ENCODE assay signal across 13 cellular contexts in the genomic region with DNA sequence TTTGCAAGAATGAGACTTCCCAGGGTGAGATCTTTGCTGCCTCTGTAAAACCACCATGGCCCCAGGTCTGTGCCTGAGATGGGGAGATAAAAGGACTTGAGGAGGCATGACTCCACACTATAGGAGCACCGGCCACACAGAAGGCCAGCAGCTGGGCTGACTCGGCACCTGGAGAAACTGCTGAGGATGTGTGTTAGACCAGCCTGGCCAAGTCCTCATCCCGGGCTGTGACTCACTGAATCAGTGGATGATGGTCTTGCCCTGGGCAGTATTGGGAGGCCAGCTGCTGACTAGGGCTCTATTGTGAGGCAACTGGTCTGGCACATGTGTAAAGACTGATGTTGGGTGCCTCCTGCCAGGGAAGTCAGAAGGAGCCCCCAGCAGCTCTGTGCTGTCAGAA.
A peak's percentile ranks its signal among the peaks of the same experiment; 100 is the strongest.
DNase-seq lines count a peak whose midpoint lies in the region; ATAC-seq and TF ChIP-seq lines count a peak whose summit lies in the region.
"Had no signal": no experiment of that assay in that cellular context is flagged by ENCODE, and none has a peak within 500 bp of the region (broad histone marks: within the 10 kb centered on the region; RNA-seq: fewer than 3 reads in every experiment).

No MANE protein-coding gene starts in this region.

- no peaks in the 10 kb centered on the region for H3K9me3 ChIP-seq in PC-9 (ENCODE audit: insufficient read depth, low read depth)
- H3K9me3 ChIP-seq in esophagus (ENCODE audit: control insufficient read depth in 2 of 2, insufficient read depth in 1 of 2, low read depth in 1 of 2, low read length in 1 of 2), result no peaks in the 10 kb centered on the region

- no peaks in the 10 kb centered on the region for H3K9me2 ChIP-seq in PC-9 (ENCODE audit: insufficient read depth)

- no peak overlapping the region for H2AFZ ChIP-seq in PC-9

- no peak overlapping the region for H3K27ac ChIP-seq in PC-9
- H3K27ac ChIP-seq in esophagus (ENCODE audit: low read depth in 2 of 2, low read length in 1 of 2), result peak overlapping the region; percentile 56 to 59
- H3K27ac ChIP-seq in caudate nucleus (ENCODE audit: low read depth, low read length), result no peak overlapping the region

- H3K36me3 ChIP-seq in PC-9 (ENCODE audit: low read depth) (no peaks in the 10 kb centered on the region), esophagus (ENCODE audit: control insufficient read depth in 2 of 2, insufficient read depth in 2 of 2, low read length in 1 of 2) (no peaks in the 10 kb centered on the region)

- H3K4me3 ChIP-seq in PC-9, result no peak overlapping the region
- H3K4me3 ChIP-seq in esophagus (ENCODE audit: low read depth in 1 of 2, low read length in 2 of 2), result no peak overlapping the region

- no peaks in the 10 kb centered on the region for H3K4me1 ChIP-seq in PC-9 (replicated peaks; ENCODE audit: insufficient read depth)
- H3K4me1 ChIP-seq in esophagus (ENCODE audit: control insufficient read depth in 2 of 2, insufficient read depth in 2 of 2, low read length in 1 of 2), result peaks cover 0 to 8% of the 10 kb centered on the region in 2 donors

- no peaks in the 10 kb centered on the region for H3F3A ChIP-seq in PC-9 (ENCODE audit: insufficient read depth, low read depth)

- no peaks in the 10 kb centered on the region for H3K79me2 ChIP-seq in PC-9 (ENCODE audit: low read depth)

- POLR2A ChIA-PET in PC-9 (lab: Charles Lee; ENCODE audit: unreplicated experiment), result no interaction called here

- TF ChIP-seq CTCF in PC-9 (conservative IDR thresholded peaks at IDR 0.05) (no peak), omental fat pad (IDR thresholded peaks at IDR 0.05) (no peak)

- intact Hi-C loops in PC-9 (cut with micrococcal nuclease; ENCODE audit: unreplicated experiment), result loop anchor here (5.0 to 10.0 kb wide), 6 partner anchors 243 to 1225 kb away; no protein-coding TSS in a partner anchor

- no peaks in the 10 kb centered on the region for H3K27me3 ChIP-seq in PC-9 (ENCODE audit: insufficient read depth, low read depth)
- no peaks in the 10 kb centered on the region for H3K27me3 ChIP-seq in esophagus (ENCODE audit: control insufficient read depth in 1 of 2, insufficient read depth in 2 of 2, low read length in 2 of 2)

- CTCF ChIA-PET in PC-9 (lab: Charles Lee), result no interaction called here

- DNase-seq in EH (ENCODE audit: low read depth), result peak; percentile 83
- peak; percentile 45 to 57 for DNase-seq in PC-9
- DNase-seq in omental fat pad (ENCODE audit: low spot score), result no peak
- DNase-seq in NCI-H510A treated with DMSO at 0.1 percent for 48 hours (lab: John Stamatoyannopoulos, UW), result no peak
- DNase-seq in caudate nucleus (lab: John Stamatoyannopoulos, UW), result no peak
- DNase-seq: activated CD4-positive, alpha-beta T cell treated with anti-CD3 and anti-CD28 coated beads, Interleukin-2, amount 10 ng/mL, durations not matched to agents 24 days and 14 days; GOT3; left colon; NCI-H187 treated with DMSO at 0.1 percent for 48 hours; T-helper 17 cell had no signal

- 41 to 51% methylated on average over 3 of the region's 3 CpGs for WGBS in esophagus, 2 donors

- BruUV-seq in PC-9 (replicated peaks; lab: Mats Ljungman, UMichigan), result no TSS peak

- ATAC-seq in omental fat pad (ENCODE audit: low FRiP score) (peak; percentile 44), GM18867 (IDR thresholded peaks at IDR 0.05; ENCODE audit: unreplicated experiment) (no peak), HG03342 (IDR thresholded peaks at IDR 0.05; ENCODE audit: unreplicated experiment) (no peak)
- ATAC-seq: left colon, T-helper 17 cell had no signal

- H4K20me1 ChIP-seq in PC-9 (ENCODE audit: insufficient read depth), result no peaks in the 10 kb centered on the region

- no peak overlapping the region for H3K4me2 ChIP-seq in PC-9

Comparison
In these comparisons a context has a peak if more than half of its experiments do, and no peak if none do; other contexts are left out.
1. DNase-seq: peak in EH (single experiment) and PC-9 (2 of 2); none in omental fat pad (single experiment), NCI-H510A treated with DMSO at 0.1 percent for 48 hours (single experiment) and caudate nucleus (0 of 61).
2. H3K27ac ChIP-seq: peak in esophagus (2 of 2); none in PC-9 (single experiment) and caudate nucleus (single experiment).